Comparison of ENCODE assay signal across 1 cellular context in the genomic region with DNA sequence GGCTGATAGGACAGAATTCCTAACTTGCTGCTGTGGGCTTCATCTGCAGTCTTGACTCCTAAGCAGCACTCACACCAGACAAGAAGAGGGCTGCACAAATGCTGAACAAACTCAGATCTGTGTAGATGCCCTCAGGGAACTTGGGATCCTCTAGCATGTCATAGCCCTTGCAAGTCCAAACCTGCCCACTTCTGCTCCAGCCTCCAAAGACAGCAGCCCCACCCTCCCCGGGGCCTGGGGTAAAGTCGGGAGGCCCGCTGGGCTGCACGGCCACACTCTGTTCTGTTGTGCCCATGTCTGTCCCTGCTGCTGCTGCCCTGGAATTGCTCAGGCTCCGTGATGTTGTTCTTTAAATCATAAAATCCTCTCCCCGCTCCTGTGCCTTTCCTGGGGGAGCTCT.
TF ChIP-seq lines count a peak whose summit lies in the region.

No MANE protein-coding gene starts in this region.

TF ChIP-seq in H1, 55 proteins besides CTCF, POLR2A, EP300 and RAD21:
- TF ChIP-seq GABPA (IDR thresholded peaks at IDR 0.05; ENCODE audit: borderline replicate concordance, insufficient read depth, low read length): no peak
- no peak for TF ChIP-seq ZNF274 (IDR thresholded peaks at IDR 0.05; ENCODE audit: borderline replicate concordance, extremely low read depth, low read length)
- TF ChIP-seq ASH2L (IDR thresholded peaks at IDR 0.05; ENCODE audit: low read length): no peak
- TF ChIP-seq SAP30 (IDR thresholded peaks at IDR 0.05; ENCODE audit: insufficient read depth, insufficient replicate concordance, low read length): no peak
- no peak for TF ChIP-seq POU5F1 (IDR thresholded peaks at IDR 0.05; ENCODE audit: low read depth, low read length)
- no peak for TF ChIP-seq EZH2 (IDR thresholded peaks at IDR 0.05; ENCODE audit: low read depth, low read length, severe bottlenecking)
- TF ChIP-seq PHF8 (conservative IDR thresholded peaks at IDR 0.05; ENCODE audit: low read depth, low read length): no peak
- TF ChIP-seq CHD2 (IDR thresholded peaks at IDR 0.05; ENCODE audit: low read length): no peak
- TF ChIP-seq, protein P1, sequence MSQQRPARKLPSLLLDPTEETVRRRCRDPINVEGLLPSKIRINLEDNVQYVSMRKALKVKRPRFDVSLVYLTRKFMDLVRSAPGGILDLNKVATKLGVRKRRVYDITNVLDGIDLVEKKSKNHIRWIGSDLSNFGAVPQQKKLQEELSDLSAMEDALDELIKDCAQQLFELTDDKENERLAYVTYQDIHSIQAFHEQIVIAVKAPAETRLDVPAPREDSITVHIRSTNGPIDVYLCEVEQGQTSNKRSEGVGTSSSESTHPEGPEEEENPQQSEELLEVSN (IDR thresholded peaks at IDR 0.05): no peak
- no peak for TF ChIP-seq TAF7 (optimal IDR thresholded peaks at IDR 0.05; ENCODE audit: borderline replicate concordance, low read depth, low read length)
- TF ChIP-seq SUZ12 (IDR thresholded peaks at IDR 0.05; ENCODE audit: low read length): no peak
- TF ChIP-seq TBP (IDR thresholded peaks at IDR 0.05; ENCODE audit: low read depth, low read length): no peak
- TF ChIP-seq MAFK (IDR thresholded peaks at IDR 0.05; ENCODE audit: low read depth, low read length): no peak
- TF ChIP-seq KDM5A (IDR thresholded peaks at IDR 0.05; ENCODE audit: low read length): no peak
- no peak for TF ChIP-seq KDM4A (IDR thresholded peaks at IDR 0.05; ENCODE audit: low read depth, low read length, severe bottlenecking)
- no peak for TF ChIP-seq JUN (IDR thresholded peaks at IDR 0.05; ENCODE audit: low read depth, low read length)
- no peak for TF ChIP-seq TCF12 (IDR thresholded peaks at IDR 0.05; ENCODE audit: low read depth, low read length)
